Comparison of ENCODE assay signal across 15 cellular contexts in genomic region chr12:124639407-124639806, GRCh38.
"Had no signal": no experiment of that assay in that cellular context is flagged by ENCODE, and none has a peak within 500 bp of the region (broad histone marks: within the 10 kb centered on the region; RNA-seq: fewer than 3 reads in every experiment).

No MANE protein-coding gene starts in this region.

- H3K27me3 Mint-ChIP-seq: activated T-helper 17 cell treated with anti-CD3 and anti-CD28 coated beads, Interleukin-2, amount 50 U/mL, for 72 hours; naive thymus-derived CD8-positive, alpha-beta T cell had no signal

- H3K36me3 Mint-ChIP-seq: naive thymus-derived CD8-positive, alpha-beta T cell; stimulated activated memory B cell treated with anti-CD40 and anti-IgM and Interleukin-4, amounts not matched to agents 10 μg/mL and 1 μg/mL and 100 μg/mL, for 72 hours had no signal

- H3K27ac ChIP-seq: cardiac muscle cell, gastroesophageal sphincter had no signal

- H3K4me3 Mint-ChIP-seq: activated T-helper 17 cell treated with anti-CD3 and anti-CD28 coated beads, Interleukin-2, amount 50 U/mL, for 72 hours; naive thymus-derived CD8-positive, alpha-beta T cell; stimulated activated memory B cell treated with anti-CD40 and anti-IgM and Interleukin-4, amounts not matched to agents 10 μg/mL and 1 μg/mL and 100 μg/mL, for 72 hours had no signal

- H3K27ac Mint-ChIP-seq: activated T-helper 17 cell treated with anti-CD3 and anti-CD28 coated beads, Interleukin-2, amount 50 U/mL, for 72 hours; stimulated activated memory B cell treated with anti-CD40 and anti-IgM and Interleukin-4, amounts not matched to agents 10 μg/mL and 1 μg/mL and 100 μg/mL, for 72 hours had no signal

- H3K4me3 ChIP-seq: ascending aorta, cardiac muscle cell, gastroesophageal sphincter, heart right ventricle, lung, mucosa of descending colon had no signal

- H3K27me3 ChIP-seq: ascending aorta, cardiac muscle cell, gastroesophageal sphincter, heart right ventricle had no signal

- H3K9me3 Mint-ChIP-seq: stimulated activated memory B cell treated with anti-CD40 and anti-IgM and Interleukin-4, amounts not matched to agents 10 μg/mL and 1 μg/mL and 100 μg/mL, for 72 hours had no signal

- H3K9me3 ChIP-seq: ascending aorta, gastroesophageal sphincter, mucosa of descending colon had no signal

- H3K36me3 ChIP-seq: ascending aorta, cardiac muscle cell, gastroesophageal sphincter, heart right ventricle had no signal

- DNase-seq: activated CD4-positive, alpha-beta T cell treated with anti-CD3 and anti-CD28 coated beads, Interleukin-2, amount 50 U/mL, for 4 hours; activated CD4-positive, CD25-positive, alpha-beta regulatory T cell treated with anti-CD3 and anti-CD28 coated beads, Interleukin-2, amount 50 U/mL, for 72 hours; activated naive CD4-positive, alpha-beta T cell treated with Interleukin-2 at 50 U/mL for 16 hours; erythroblast; heart right ventricle; left colon; mucosa of descending colon; naive thymus-derived CD8-positive, alpha-beta T cell; retina had no signal
